ENCODE assay signal across 1 cellular context in the genomic region with DNA sequence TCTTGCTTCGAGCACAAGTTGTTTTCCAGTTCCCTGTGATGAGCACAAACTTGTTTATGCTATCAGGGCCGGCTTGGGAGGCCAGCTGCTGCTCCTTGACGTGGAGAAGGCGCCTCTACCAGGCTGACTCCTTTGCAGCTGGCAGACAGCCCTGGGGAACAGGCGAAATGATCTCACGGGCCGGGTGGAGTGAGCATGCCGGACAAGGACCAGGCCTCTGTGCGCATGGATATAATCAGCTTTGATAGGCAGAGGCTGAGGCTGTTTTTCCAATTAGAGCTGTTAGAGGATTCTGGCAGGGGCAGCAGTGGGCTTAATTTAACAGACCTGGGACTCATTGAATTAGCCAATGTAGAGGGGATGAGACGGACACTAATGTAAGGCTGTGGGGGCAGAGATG.
TF ChIP-seq lines count a peak whose summit lies in the region.

No MANE protein-coding gene starts in this region.

TF ChIP-seq in IMR-90, 13 proteins besides CTCF, POLR2A, EP300 and RAD21:
- no peak for TF ChIP-seq USF2 (IDR thresholded peaks at IDR 0.05; ENCODE audit: low read depth, low read length)
- TF ChIP-seq FOS (IDR thresholded peaks at IDR 0.05; ENCODE audit: low read depth, low read length), result no peak
- TF ChIP-seq MAFK (IDR thresholded peaks at IDR 0.05; ENCODE audit: low read depth, low read length), result no peak
- no peak for TF ChIP-seq CHD1 (IDR thresholded peaks at IDR 0.05; ENCODE audit: low read depth, low read length)
- TF ChIP-seq RFX5 (IDR thresholded peaks at IDR 0.05; ENCODE audit: low read depth, low read length), result no peak
- no peak for TF ChIP-seq NFE2L2 (IDR thresholded peaks at IDR 0.05; ENCODE audit: low read depth, low read length)
- no peak for TF ChIP-seq ELK1 (IDR thresholded peaks at IDR 0.05; ENCODE audit: borderline replicate concordance, low read depth, low read length)
- TF ChIP-seq BHLHE40 (IDR thresholded peaks at IDR 0.05; ENCODE audit: low read depth, low read length), result no peak
- no peak for TF ChIP-seq MAZ (IDR thresholded peaks at IDR 0.05; ENCODE audit: borderline replicate concordance, low read depth, low read length)
- no peak for TF ChIP-seq MXI1 (IDR thresholded peaks at IDR 0.05; ENCODE audit: borderline replicate concordance, low read depth, low read length)
- no peak for TF ChIP-seq SMC3 (IDR thresholded peaks at IDR 0.05; ENCODE audit: low read depth, low read length)
- TF ChIP-seq CEBPB (IDR thresholded peaks at IDR 0.05; ENCODE audit: low read depth, low read length), result no peak
